In genomic region chr1:6108937-6109636, GRCh38 we compare ENCODE assay signal across 9 cellular contexts.
DNase-seq lines count a peak whose midpoint lies in the region; ATAC-seq, FAIRE-seq and TF ChIP-seq lines count a peak whose summit lies in the region.
"Had no signal": no experiment of that assay in that cellular context is flagged by ENCODE, and none has a peak within 500 bp of the region (broad histone marks: within the 10 kb centered on the region; RNA-seq: fewer than 3 reads in every experiment).

No MANE protein-coding gene starts in this region.

- no peaks in the 10 kb centered on the region for H3K4me1 ChIP-seq in keratinocyte (ENCODE audit: control insufficient read depth, extremely low read depth, insufficient read depth, low read length)

- no peak overlapping the region for H3K4me2 ChIP-seq in keratinocyte (ENCODE audit: control insufficient read depth, extremely low read depth, insufficient read depth, low read depth, low read length)

- no peaks in the 10 kb centered on the region for H3K79me2 ChIP-seq in keratinocyte (ENCODE audit: control insufficient read depth, insufficient read depth, low read length)

- H3K9me1 ChIP-seq in keratinocyte (ENCODE audit: control insufficient read depth, extremely low read depth, insufficient read depth, low read length), result no peaks in the 10 kb centered on the region

- H3K9me3 Mint-ChIP-seq in activated naive CD4-positive, alpha-beta T cell treated with anti-CD3 and anti-CD28 coated beads, Interleukin-2, amount 10 ng/mL, durations not matched to agents 7 days and 5 days, result peaks cover 4% of the 10 kb centered on the region

- FAIRE-seq in keratinocyte (lab: Jason Lieb, UNC), result no peak
- FAIRE-seq in urothelium cell line (lab: Jason Lieb, UNC), result no peak

- H3K27ac ChIP-seq in keratinocyte (ENCODE audit: control insufficient read depth, insufficient read depth, low read length), result no peak overlapping the region

- peak; percentile 66 to 98 (median 83) for TF ChIP-seq CTCF in keratinocyte (optimal IDR thresholded peaks at IDR 0.05 in 1 of 3, IDR thresholded peaks at IDR 0.05 in 1 of 3, conservative IDR thresholded peaks at IDR 0.05 in 1 of 3; ENCODE audit: extremely low read depth in 1 of 3, insufficient read depth in 2 of 3, low read length in 3 of 3)

- no peak overlapping the region for H3K4me3 Mint-ChIP-seq in activated naive CD4-positive, alpha-beta T cell treated with anti-CD3 and anti-CD28 coated beads, Interleukin-2, amount 10 ng/mL, durations not matched to agents 7 days and 5 days
- H3K4me3 Mint-ChIP-seq: naive B cell had no signal

- no peaks in the 10 kb centered on the region for H3K4me1 Mint-ChIP-seq in activated naive CD4-positive, alpha-beta T cell treated with anti-CD3 and anti-CD28 coated beads, Interleukin-2, amount 10 ng/mL, durations not matched to agents 7 days and 5 days

- H3K27ac Mint-ChIP-seq in activated naive CD4-positive, alpha-beta T cell treated with anti-CD3 and anti-CD28 coated beads, Interleukin-2, amount 10 ng/mL, durations not matched to agents 7 days and 5 days, result no peak overlapping the region
- H3K27ac Mint-ChIP-seq: naive B cell had no signal

- H3K27me3 ChIP-seq in keratinocyte (ENCODE audit: control insufficient read depth, extremely low read depth, insufficient read depth, low read length), result peaks cover 12% of the 10 kb centered on the region

- H2AFZ ChIP-seq in keratinocyte (ENCODE audit: control insufficient read depth, low read length), result no peak overlapping the region

- H3K4me3 ChIP-seq in keratinocyte (ENCODE audit: control insufficient read depth in 2 of 3, extremely low read depth in 1 of 3, insufficient read depth in 2 of 3, low read depth in 1 of 3, low read length in 3 of 3), result no peak overlapping the region

- no peaks in the 10 kb centered on the region for H3K36me3 Mint-ChIP-seq in activated naive CD4-positive, alpha-beta T cell treated with anti-CD3 and anti-CD28 coated beads, Interleukin-2, amount 10 ng/mL, durations not matched to agents 7 days and 5 days

- no peak for ATAC-seq in GM19397 (IDR thresholded peaks at IDR 0.05; ENCODE audit: unreplicated experiment)

- H3K9me3 ChIP-seq in keratinocyte (ENCODE audit: control insufficient read depth, low read depth, low read length), result no peaks in the 10 kb centered on the region

- CTCF ChIA-PET in activated naive CD4-positive, alpha-beta T cell treated with anti-CD3 and anti-CD28 coated beads, Interleukin-2, amount 10 ng/mL, durations not matched to agents 7 days and 5 days (lab: Charles Lee), result interaction anchor here (0.5 to 1.6 kb wide), 3 partner anchors 134 to 411 kb away, joined by 3 to 6 read pairs (median 3); no protein-coding TSS in a partner anchor

- dilution Hi-C loops in keratinocyte (cut with MboI; ENCODE audit: extremely low pct_ligation_motif_present, low sequenced_read_pairs), result no loop called here

- H3K9ac ChIP-seq in keratinocyte (ENCODE audit: control insufficient read depth, extremely low read depth, insufficient read depth, low read length), result no peak overlapping the region

- DNase-seq in COLO829 (ENCODE audit: low spot score), result peak; percentile 25
- peak; percentile 40 for DNase-seq in GOT3 (lab: John Stamatoyannopoulos, UW)
- DNase-seq in NCI-H460 (ENCODE audit: extremely low read depth, low read depth), result peak; percentile 31
- peak; percentile 55 for DNase-seq in activated naive CD4-positive, alpha-beta T cell treated with anti-CD3 and anti-CD28 coated beads, Interleukin-2, amount 10 ng/mL, durations not matched to agents 7 days and 5 days
- peak; percentile 28 for DNase-seq in keratinocyte (ENCODE audit: low read depth, low spot score)
- peak; percentile 35 for DNase-seq in urothelium cell line (ENCODE audit: low spot score)
- no peak for DNase-seq in cerebellum (ENCODE audit: low spot score)
- DNase-seq: naive B cell had no signal

- no peaks in the 10 kb centered on the region for H3K36me3 ChIP-seq in keratinocyte (ENCODE audit: control insufficient read depth in 2 of 2, extremely low read depth in 1 of 2, insufficient read depth in 2 of 2, low read length in 2 of 2)

- H3K27me3 Mint-ChIP-seq in activated naive CD4-positive, alpha-beta T cell treated with anti-CD3 and anti-CD28 coated beads, Interleukin-2, amount 10 ng/mL, durations not matched to agents 7 days and 5 days, result peaks cover 46% of the 10 kb centered on the region

- no peaks in the 10 kb centered on the region for H4K20me1 ChIP-seq in keratinocyte (ENCODE audit: control insufficient read depth, extremely low read depth, insufficient read depth, low read length)
